17 cellular contexts compared by ENCODE assay signal in the genomic region with DNA sequence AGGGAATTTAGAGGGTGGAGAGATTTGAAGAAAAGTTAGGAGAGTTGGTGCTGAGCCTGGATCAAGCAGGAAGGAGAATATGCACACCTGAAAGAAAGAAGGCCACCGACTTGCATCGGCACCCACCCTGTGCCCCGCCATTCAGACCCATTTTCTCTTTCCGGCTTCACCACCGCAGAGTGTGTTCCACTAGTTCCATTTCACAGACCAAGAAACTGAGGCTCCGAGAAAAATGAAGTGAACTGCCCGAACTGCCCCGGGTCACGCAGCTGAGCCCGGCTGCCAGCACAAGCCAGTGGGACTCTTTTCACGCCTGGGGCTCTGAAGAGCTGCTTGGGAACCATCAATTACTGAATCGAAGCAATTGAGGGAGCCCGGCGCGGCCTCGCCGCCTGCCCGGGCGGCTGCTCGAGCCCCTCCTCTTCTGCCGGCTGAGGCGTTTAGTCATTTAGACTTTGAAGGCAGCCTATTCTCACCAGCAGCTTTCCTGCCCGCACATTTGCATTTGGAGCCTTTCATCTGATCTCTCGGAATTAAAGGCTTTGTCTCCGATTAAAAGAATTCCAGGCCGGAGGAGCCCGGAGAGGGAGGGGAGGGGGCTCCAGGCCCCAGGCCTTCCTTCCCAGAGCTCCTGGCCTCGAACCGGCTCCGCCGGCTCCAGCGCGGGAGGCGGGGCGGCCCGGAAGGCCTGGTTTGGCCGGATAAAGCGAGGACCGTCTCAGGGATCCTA.
A peak's percentile ranks its signal among the peaks of the same experiment; 100 is the strongest.
DNase-seq lines count a peak whose midpoint lies in the region; TF ChIP-seq lines count a peak whose summit lies in the region.
"Had no signal": no experiment of that assay in that cellular context is flagged by ENCODE, and none has a peak within 500 bp of the region (broad histone marks: within the 10 kb centered on the region; RNA-seq: fewer than 3 reads in every experiment).

No MANE protein-coding gene starts in this region.

- H4K91ac ChIP-seq in H9 (ENCODE audit: insufficient read length, low read depth, low read length) = no peak overlapping the region

- no peaks in the 10 kb centered on the region for H3K79me1 ChIP-seq in H9 (ENCODE audit: insufficient read depth, low read depth, low read length, poor library complexity, severe bottlenecking)

- no peak overlapping the region for H2BK12ac ChIP-seq in H9 (ENCODE audit: insufficient read length, low read depth, low read length)

- H3K36me3 ChIP-seq in NT2/D1 (ENCODE audit: insufficient read depth, insufficient read length, low read length) = no peaks in the 10 kb centered on the region
- H3K36me3 ChIP-seq in iPS DF 6.9 (ENCODE audit: control insufficient read depth, insufficient read depth, low read length) = no peaks in the 10 kb centered on the region
- H3K36me3 ChIP-seq: BLaER1 treated with 17β-estradiol and CSF1 and Interleukin-3, amounts not matched to agents 10 nM and 100 nM had no signal

- no peak overlapping the region for H3K23ac ChIP-seq in H9 (ENCODE audit: insufficient read length, low read depth, low read length)

- H3K4me1 ChIP-seq in H9 (ENCODE audit: insufficient read depth, low read length) = peaks cover 1% of the 10 kb centered on the region; the same call in 1 of the 2 replicates
- peaks cover 2% of the 10 kb centered on the region for H3K4me1 ChIP-seq in NT2/D1 (ENCODE audit: insufficient read depth, insufficient read length)
- 0 out of 2 replicates have a peak, but pooled peaks cover 4% of the 10 kb centered on the region for H3K4me1 ChIP-seq in iPS DF 6.9 (ENCODE audit: control insufficient read depth, insufficient read depth, low read length)

- H3K4me3 ChIP-seq in NT2/D1 (ENCODE audit: insufficient read length, low read depth) = no peak overlapping the region
- no peak overlapping the region for H3K4me3 ChIP-seq in iPS DF 6.9 (ENCODE audit: low read length)
- H3K4me3 ChIP-seq: BLaER1 treated with 17β-estradiol and CSF1 and Interleukin-3, amounts not matched to agents 10 nM and 100 nM; coronary artery; skin epidermis had no signal

- H3K56ac ChIP-seq in H9 (ENCODE audit: insufficient read length, low read depth, low read length) = no peak overlapping the region

- H2BK20ac ChIP-seq in H9 (ENCODE audit: low read depth, low read length, poor library complexity, severe bottlenecking) = no peak overlapping the region

- no peak overlapping the region for H4K5ac ChIP-seq in H9 (ENCODE audit: insufficient read length, low read depth, low read length)

- H3K4me1 Mint-ChIP-seq in H9 = peaks cover 21 to 44% of the 10 kb centered on the region in 2 experiments
- H3K4me1 Mint-ChIP-seq: activated naive CD4-positive, alpha-beta T cell treated with anti-CD3 and anti-CD28 coated beads, Interleukin-2, amount 10 ng/mL, durations not matched to agents 7 days and 5 days; stimulated activated memory B cell treated with anti-CD40 and anti-IgM and Interleukin-4, amounts not matched to agents 10 μg/mL and 1 μg/mL and 100 μg/mL, for 72 hours had no signal

- H3K9me3 ChIP-seq in H9 (ENCODE audit: control insufficient read depth, low read depth, low read length) = no peaks in the 10 kb centered on the region
- H3K9me3 ChIP-seq in NT2/D1 (ENCODE audit: insufficient read depth, low read length) = no peaks in the 10 kb centered on the region
- H3K9me3 ChIP-seq in iPS DF 6.9 (ENCODE audit: control insufficient read depth, insufficient read depth, low read length) = no peaks in the 10 kb centered on the region
- H3K9me3 ChIP-seq: BLaER1 treated with 17β-estradiol and CSF1 and Interleukin-3, amounts not matched to agents 10 nM and 100 nM had no signal

- peaks cover 70 to 74% of the 10 kb centered on the region in 2 experiments for H3K9me3 Mint-ChIP-seq in H9
- H3K9me3 Mint-ChIP-seq: activated naive CD4-positive, alpha-beta T cell treated with anti-CD3 and anti-CD28 coated beads, Interleukin-2, amount 10 ng/mL, durations not matched to agents 7 days and 5 days; stimulated activated memory B cell treated with anti-CD40 and anti-IgM and Interleukin-4, amounts not matched to agents 10 μg/mL and 1 μg/mL and 100 μg/mL, for 72 hours; type B pancreatic cell had no signal

- H3T11ph ChIP-seq in H9 (ENCODE audit: low read length) = no peak overlapping the region

- H3K27me3 ChIP-seq in H9 (ENCODE audit: insufficient read depth, low read length) (no peaks in the 10 kb centered on the region), NT2/D1 (ENCODE audit: insufficient read depth, insufficient read length) (no peaks in the 10 kb centered on the region), iPS DF 6.9 (ENCODE audit: control insufficient read depth, insufficient read depth, low read length) (no peaks in the 10 kb centered on the region)

- no peak overlapping the region for H2BK15ac ChIP-seq in H9 (ENCODE audit: low read depth, low read length)

- peak; percentile 75 for DNase-seq in H9
- peak; percentile 90 for DNase-seq in NT2/D1 (ENCODE audit: low read depth, low spot score)
- peak; percentile 35 for DNase-seq in iPS DF 6.9 (ENCODE audit: low read depth, low spot score)
- DNase-seq in retina = peak; percentile 52
- no peak for DNase-seq in NCI-H2029 treated with DMSO at 0.1 percent for 48 hours (lab: John Stamatoyannopoulos, UW)
- DNase-seq in NCI-H2107 treated with DMSO at 0.1 percent for 48 hours (lab: John Stamatoyannopoulos, UW; ENCODE audit: unreplicated experiment) = no peak
- no peak for DNase-seq in NCI-H524 (lab: John Stamatoyannopoulos, UW)
- DNase-seq: activated CD4-positive, CD25-positive, alpha-beta regulatory T cell treated with anti-CD3 and anti-CD28 coated beads, Interleukin-2, amount 50 U/mL, for 72 hours; activated naive CD4-positive, alpha-beta T cell treated with anti-CD3 and anti-CD28 coated beads, Interleukin-2, amount 10 ng/mL, durations not matched to agents 7 days and 5 days; DMS153; NCI-H1048 had no signal

- no CpG with 5 or more reads among the region's 39 CpGs for WGBS in H9 (ENCODE audit: extremely low coverage, insufficient read length, low lambda C conversion rate)
- no CpG with 5 or more reads among the region's 39 CpGs for WGBS in iPS DF 6.9 (ENCODE audit: insufficient coverage, insufficient read length)

- no peaks in the 10 kb centered on the region for H3K23me2 ChIP-seq in H9 (ENCODE audit: insufficient read length, low read depth, low read length, poor library complexity, severe bottlenecking)

- H2BK120ac ChIP-seq in H9 (ENCODE audit: low read depth, low read length, poor library complexity, severe bottlenecking) = no peak overlapping the region

- H3K14ac ChIP-seq in H9 (ENCODE audit: insufficient read depth, low read length) = no peak overlapping the region

- H4K8ac ChIP-seq in H9 (replicated peaks; ENCODE audit: insufficient read length, low read depth, low read length) = no peak overlapping the region

- H2BK5ac ChIP-seq in H9 (ENCODE audit: insufficient read length, low read length) = no peak overlapping the region

- H2AK5ac ChIP-seq in H9 (ENCODE audit: insufficient read length, low read length) = no peak overlapping the region

- TF ChIP-seq CTCF in H9 (conservative IDR thresholded peaks at IDR 0.05) = no peak

- H3K79me2 ChIP-seq in H9 (ENCODE audit: insufficient read depth, low read length) = no peaks in the 10 kb centered on the region

- H3K27ac ChIP-seq in H9 (ENCODE audit: insufficient read length, low read depth, low read length) = no peak overlapping the region
- H3K27ac ChIP-seq in iPS DF 6.9 (ENCODE audit: low read length) = no peak overlapping the region
- H3K27ac ChIP-seq: BLaER1 treated with 17β-estradiol and CSF1 and Interleukin-3, amounts not matched to agents 10 nM and 100 nM; coronary artery; epithelial cell of prostate; skin epidermis had no signal

- H3K4ac ChIP-seq in H9 (ENCODE audit: low read depth, low read length) = no peak overlapping the region

- H4K20me1 ChIP-seq in H9 (ENCODE audit: control insufficient read depth, insufficient read depth, insufficient read length) = no peaks in the 10 kb centered on the region

- peaks cover 0 to 4% (median 2%) of the 10 kb centered on the region in 3 experiments; a peak in 4 of 7 replicates for H3K36me3 Mint-ChIP-seq in H9 (ENCODE audit: insufficient read depth in 1 of 3, low read depth in 3 of 3)
- H3K36me3 Mint-ChIP-seq: activated naive CD4-positive, alpha-beta T cell treated with anti-CD3 and anti-CD28 coated beads, Interleukin-2, amount 10 ng/mL, durations not matched to agents 7 days and 5 days; stimulated activated memory B cell treated with anti-CD40 and anti-IgM and Interleukin-4, amounts not matched to agents 10 μg/mL and 1 μg/mL and 100 μg/mL, for 72 hours; type B pancreatic cell had no signal

- H3K27me3 Mint-ChIP-seq in H9 (ENCODE audit: low read depth) = peaks cover 52% of the 10 kb centered on the region
- H3K27me3 Mint-ChIP-seq: type B pancreatic cell had no signal

- peak overlapping the region; percentile 34 for H3K4me2 ChIP-seq in H9 (ENCODE audit: insufficient read depth, insufficient read length, low read length)

- peak overlapping the region in 2 of 3 experiments; percentile 35 to 59; a peak in 2 of 7 replicates for H3K27ac Mint-ChIP-seq in H9
- H3K27ac Mint-ChIP-seq: activated naive CD4-positive, alpha-beta T cell treated with anti-CD3 and anti-CD28 coated beads, Interleukin-2, amount 10 ng/mL, durations not matched to agents 7 days and 5 days; stimulated activated memory B cell treated with anti-CD40 and anti-IgM and Interleukin-4, amounts not matched to agents 10 μg/mL and 1 μg/mL and 100 μg/mL, for 72 hours; type B pancreatic cell had no signal

- peak overlapping the region; percentile 14 to 36; a peak in 3 of 5 replicates for H3K4me3 Mint-ChIP-seq in H9
- H3K4me3 Mint-ChIP-seq: activated naive CD4-positive, alpha-beta T cell treated with anti-CD3 and anti-CD28 coated beads, Interleukin-2, amount 10 ng/mL, durations not matched to agents 7 days and 5 days; stimulated activated memory B cell treated with anti-CD40 and anti-IgM and Interleukin-4, amounts not matched to agents 10 μg/mL and 1 μg/mL and 100 μg/mL, for 72 hours; type B pancreatic cell had no signal

- H3K9ac ChIP-seq in H9 (ENCODE audit: extremely low read depth, insufficient read length, low read length) (no peak overlapping the region), NT2/D1 (ENCODE audit: insufficient read length, low read depth) (peak overlapping the region; percentile 62)

- no peak overlapping the region for H3K18ac ChIP-seq in H9 (ENCODE audit: insufficient read length, low read depth, low read length)

- no peak overlapping the region for H2AFZ ChIP-seq in H9 (ENCODE audit: low read length)

Comparison
In these comparisons a context has a peak if more than half of its experiments do, and no peak if none do; other contexts are left out.
1. DNase-seq: peak in H9 (single experiment), NT2/D1 (single experiment), iPS DF 6.9 (single experiment) and retina (single experiment); none in NCI-H2029 treated with DMSO at 0.1 percent for 48 hours (single experiment), NCI-H2107 treated with DMSO at 0.1 percent for 48 hours (single experiment) and NCI-H524 (0 of 2).